Comparison of ENCODE assay signal across 1 cellular context in the genomic region with DNA sequence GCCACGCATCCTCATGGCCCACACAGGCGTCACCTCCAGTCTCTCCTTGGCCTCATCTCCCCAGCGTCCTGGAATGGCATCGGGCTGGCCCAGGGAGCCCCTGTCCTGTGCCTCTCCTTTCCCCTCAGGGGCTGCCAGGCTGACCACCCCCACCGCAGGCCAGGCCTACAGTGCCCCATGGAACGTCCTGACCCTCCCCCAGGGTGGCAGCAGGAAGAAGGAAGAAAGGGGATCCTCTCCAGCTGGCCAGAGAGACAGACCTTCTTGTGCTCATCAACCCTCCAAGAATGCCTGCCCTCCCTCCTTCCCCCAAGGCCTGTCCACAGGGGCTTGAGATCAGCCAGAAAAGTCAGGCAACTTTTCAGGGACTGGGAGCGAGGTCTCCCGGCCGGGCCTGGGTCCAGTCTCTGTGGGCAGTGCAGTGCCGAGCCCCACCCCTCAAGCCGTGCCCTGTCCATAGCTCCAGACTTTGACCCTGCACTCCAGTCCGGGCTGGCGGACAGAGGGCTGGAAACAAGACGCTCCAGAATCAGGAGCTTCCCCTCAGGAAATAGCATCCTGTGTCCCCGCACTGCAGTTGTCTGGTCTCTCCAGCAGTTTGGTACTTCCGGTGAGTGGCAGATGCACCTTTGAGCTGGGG.
TF ChIP-seq lines count a peak whose summit lies in the region.

A gene (plus strand): TSS at position 478 of the 640 bp plus-strand sequence. CDS start 4,915 bp downstream, outside the sequence.

TF ChIP-seq in liver, 16 proteins besides CTCF, POLR2A, EP300 and RAD21 (continued from another document):
- TF ChIP-seq, protein P1, sequence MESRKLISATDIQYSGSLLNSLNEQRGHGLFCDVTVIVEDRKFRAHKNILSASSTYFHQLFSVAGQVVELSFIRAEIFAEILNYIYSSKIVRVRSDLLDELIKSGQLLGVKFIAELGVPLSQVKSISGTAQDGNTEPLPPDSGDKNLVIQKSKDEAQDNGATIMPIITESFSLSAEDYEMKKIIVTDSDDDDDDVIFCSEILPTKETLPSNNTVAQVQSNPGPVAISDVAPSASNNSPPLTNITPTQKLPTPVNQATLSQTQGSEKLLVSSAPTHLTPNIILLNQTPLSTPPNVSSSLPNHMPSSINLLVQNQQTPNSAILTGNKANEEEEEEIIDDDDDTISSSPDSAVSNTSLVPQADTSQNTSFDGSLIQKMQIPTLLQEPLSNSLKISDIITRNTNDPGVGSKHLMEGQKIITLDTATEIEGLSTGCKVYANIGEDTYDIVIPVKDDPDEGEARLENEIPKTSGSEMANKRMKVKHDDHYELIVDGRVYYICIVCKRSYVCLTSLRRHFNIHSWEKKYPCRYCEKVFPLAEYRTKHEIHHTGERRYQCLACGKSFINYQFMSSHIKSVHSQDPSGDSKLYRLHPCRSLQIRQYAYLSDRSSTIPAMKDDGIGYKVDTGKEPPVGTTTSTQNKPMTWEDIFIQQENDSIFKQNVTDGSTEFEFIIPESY (IDR thresholded peaks at IDR 0.05), result no peak
- no peak for TF ChIP-seq FOXA2 (IDR thresholded peaks at IDR 0.05)
- no peak for TF ChIP-seq FOXA1 (IDR thresholded peaks at IDR 0.05)
- TF ChIP-seq JUND (IDR thresholded peaks at IDR 0.05), result peak; percentile 30 to 34
- TF ChIP-seq, protein P2, sequence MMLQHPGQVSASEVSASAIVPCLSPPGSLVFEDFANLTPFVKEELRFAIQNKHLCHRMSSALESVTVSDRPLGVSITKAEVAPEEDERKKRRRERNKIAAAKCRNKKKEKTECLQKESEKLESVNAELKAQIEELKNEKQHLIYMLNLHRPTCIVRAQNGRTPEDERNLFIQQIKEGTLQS (IDR thresholded peaks at IDR 0.05), result no peak
TF ChIP-seq in liver: peak in this region for 11.
